In the genomic region with DNA sequence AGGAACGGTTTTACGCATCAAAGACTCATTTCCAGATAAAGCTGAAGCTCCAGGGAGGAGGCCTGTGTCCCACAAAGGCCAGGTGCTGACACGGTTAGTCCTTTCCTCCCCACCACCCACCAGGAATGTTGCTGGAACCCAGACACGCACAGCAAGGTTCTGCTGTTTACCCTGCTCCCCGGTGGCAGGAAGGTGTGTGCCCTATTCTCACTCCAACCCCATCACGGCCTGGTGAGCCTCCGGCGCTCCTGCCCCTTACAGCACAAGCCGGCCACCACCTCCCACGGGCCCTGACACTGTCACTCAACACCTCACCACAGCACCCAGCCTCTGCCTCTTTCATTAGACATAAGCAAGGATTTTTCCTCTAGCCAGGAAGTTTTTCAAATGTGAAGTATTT, we compare ENCODE assay signal across 8 cellular contexts. TPM values are rescaled to one million over a fixed set of nuclear protein-coding genes. Genes with fewer than 3 reads are reported as not detected.
DNase-seq lines count a peak whose midpoint lies in the region; ATAC-seq and TF ChIP-seq lines count a peak whose summit lies in the region.

No MANE protein-coding gene starts in this region.

- H3K4me2 ChIP-seq in skeletal muscle satellite cell (ENCODE audit: low read length): peak overlapping the region; percentile 79

- in situ Hi-C loops in G401 (cut with HindIII; ENCODE audit: low sequenced_read_pairs) (no loop called here), GM13977 (cut with MboI; ENCODE audit: low pct_unique_long_range_greater_than_20kb, low sequenced_read_pairs, unreplicated experiment) (no loop called here)

- peaks cover 4 to 12% of the 10 kb centered on the region in 2 donors for H3K36me3 Mint-ChIP-seq in activated T-cell treated with anti-CD3 and anti-CD28 coated beads, Interleukin-2, amount 50 U/mL, for 72 hours (ENCODE audit: insufficient read depth in 2 of 2)

- no peak overlapping the region for H3K4me3 ChIP-seq in right atrium auricular region
- H3K4me3 ChIP-seq in skeletal muscle satellite cell (ENCODE audit: low read length): peak overlapping the region; percentile 46

- no peak for TF ChIP-seq CTCF in right atrium auricular region (IDR thresholded peaks at IDR 0.05)
- no peak for TF ChIP-seq CTCF in GM13977 (IDR thresholded peaks at IDR 0.05; ENCODE audit: extremely low read depth, insufficient read depth, missing control alignments)

- H3K4me1 ChIP-seq in right atrium auricular region: peaks cover 0 to 94% of the 10 kb centered on the region in 2 donors
- H3K4me1 ChIP-seq in skeletal muscle satellite cell (ENCODE audit: control insufficient read depth, insufficient read depth, low read length): peaks cover 66% of the 10 kb centered on the region

- no peaks in the 10 kb centered on the region for H3K27me3 Mint-ChIP-seq in activated T-cell treated with anti-CD3 and anti-CD28 coated beads, Interleukin-2, amount 50 U/mL, for 72 hours (ENCODE audit: low read depth)

- H3K4me1 Mint-ChIP-seq in activated T-cell treated with anti-CD3 and anti-CD28 coated beads, Interleukin-2, amount 50 U/mL, for 72 hours (ENCODE audit: low read depth): peaks cover 99% of the 10 kb centered on the region

- peak overlapping the region; percentile 44 for H3K27ac Mint-ChIP-seq in activated T-cell treated with anti-CD3 and anti-CD28 coated beads, Interleukin-2, amount 50 U/mL, for 72 hours

- H3K9me3 Mint-ChIP-seq in activated T-cell treated with anti-CD3 and anti-CD28 coated beads, Interleukin-2, amount 50 U/mL, for 72 hours: no peaks in the 10 kb centered on the region

- H3K9me3 ChIP-seq in right atrium auricular region: no peaks in the 10 kb centered on the region
- H3K9me3 ChIP-seq in skeletal muscle satellite cell (replicated peaks; ENCODE audit: low read length): no peaks in the 10 kb centered on the region

- H3K4me3 Mint-ChIP-seq in activated T-cell treated with anti-CD3 and anti-CD28 coated beads, Interleukin-2, amount 50 U/mL, for 72 hours: peak overlapping the region; percentile 36 to 47

- H3K27me3 ChIP-seq in right atrium auricular region (no peaks in the 10 kb centered on the region), skeletal muscle satellite cell (ENCODE audit: control insufficient read depth, insufficient read depth, low read length) (no peaks in the 10 kb centered on the region)

- no peak for ATAC-seq in activated T-cell treated with anti-CD3 and anti-CD28 coated beads, Interleukin-2, amount 50 U/mL, for 72 hours (replicated peaks in 1 of 2)
- ATAC-seq in GM21737 (IDR thresholded peaks at IDR 0.05; ENCODE audit: unreplicated experiment) (no peak), HG02588 (IDR thresholded peaks at IDR 0.05; ENCODE audit: unreplicated experiment) (no peak)

- H3K9ac ChIP-seq in skeletal muscle satellite cell (ENCODE audit: low read depth, low read length): peak overlapping the region; percentile 69

- H3K27ac ChIP-seq in right atrium auricular region: peak overlapping the region; percentile 49 to 61

- H3K36me3 ChIP-seq in right atrium auricular region (no peaks in the 10 kb centered on the region), skeletal muscle satellite cell (ENCODE audit: insufficient read depth, low read length) (no peaks in the 10 kb centered on the region)

- peak; percentile 43 for DNase-seq in G401 (ENCODE audit: low spot score)
- DNase-seq in activated T-cell treated with anti-CD3 and anti-CD28 coated beads, Interleukin-2, amount 50 U/mL, for 72 hours: no peak
- DNase-seq in right atrium auricular region (ENCODE audit: low spot score): no peak
- DNase-seq in NK-92 treated with Interleukin-12 subunit alpha and Interleukin-12 subunit beta, amount 100 ng/mL, for 24 hours (lab: John Stamatoyannopoulos, UW): no peak
- no peak for DNase-seq in GM13977 (ENCODE audit: low spot score)

RNA-seq across cellular contexts. Expression of a gene that starts 47.8 kb away (rescaled TPM):
- 42.6 and 55.3 TPM in 2 replicates for total RNA-seq in G401 (2014; rRNA removed; shearing (Covaris generic))
- 100 to 1,000 TPM; 204 to 215 TPM for total RNA-seq in activated T-cell treated with anti-CD3 and anti-CD28 coated beads, Interleukin-2, amount 50 U/mL, for 72 hours
- 10 to 100 TPM; 55.2 to 68.1 TPM for total RNA-seq in right atrium auricular region
- 53.7 and 63.9 TPM in 2 replicates for total RNA-seq in skeletal muscle satellite cell (2012; rRNA removed)
